ENCODE assay signal across 18 cellular contexts in the genomic region with DNA sequence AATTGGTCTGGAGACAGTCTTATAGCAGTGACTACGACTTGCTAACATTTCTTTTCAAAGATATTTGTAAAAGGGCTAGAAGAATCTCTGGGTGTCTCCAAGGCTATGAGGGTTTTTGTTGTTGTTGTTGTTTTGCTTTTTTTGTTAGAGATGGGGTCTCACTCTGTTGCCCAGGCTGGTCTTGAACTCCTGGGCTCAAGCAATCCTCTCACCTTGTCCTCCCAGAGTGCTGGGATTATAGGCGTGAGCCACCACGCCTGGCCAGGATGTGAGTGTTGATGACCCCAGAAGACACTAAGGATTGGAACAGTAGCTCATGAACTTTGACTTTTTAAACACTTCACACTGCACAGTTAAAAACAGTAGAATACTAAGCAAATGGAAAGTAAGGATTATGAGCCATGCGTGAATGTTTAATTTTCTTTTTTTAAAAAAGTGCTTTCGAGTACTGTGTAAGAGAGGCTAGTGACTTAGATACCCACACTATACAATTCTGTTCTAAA.
"Had no signal": no experiment of that assay in that cellular context is flagged by ENCODE, and none has a peak within 500 bp of the region (broad histone marks: within the 10 kb centered on the region; RNA-seq: fewer than 3 reads in every experiment).

No MANE protein-coding gene starts in this region.

- H3K9me3 ChIP-seq: colonic mucosa, gastrocnemius medialis, heart left ventricle, lower lobe of right lung, tibial nerve had no signal

- H3K36me3 ChIP-seq: brain microvascular endothelial cell, colonic mucosa, gastrocnemius medialis, heart left ventricle, lower lobe of right lung, tibial nerve had no signal

- H3K27me3 ChIP-seq: brain microvascular endothelial cell, colonic mucosa, gastrocnemius medialis, heart left ventricle, tibial nerve had no signal

- H3K9me3 Mint-ChIP-seq: activated CD4-positive, alpha-beta memory T cell treated with anti-CD3 and anti-CD28 coated beads for 36 hours; activated naive CD4-positive, alpha-beta T cell treated with anti-CD3 and anti-CD28 coated beads for 36 hours; activated naive CD8-positive, alpha-beta T cell treated with anti-CD3 and anti-CD28 coated beads, Interleukin-2, amount 50 U/mL, for 24 hours; central memory CD8-positive, alpha-beta T cell; immature natural killer cell; stimulated activated naive CD8-positive, alpha-beta T cell treated with anti-CD3 and anti-CD28 coated beads, Interleukin-15, Interleukin-2, amounts not matched to agents 100 ng/mL and 50 ng/mL, for 24 hours; T-helper 2 cell treated with Interferon-gamma antibody and Interleukin-4, amounts not matched to agents 5 μg/mL and 100 μg/mL, for 36 hours had no signal

- H3K4me1 ChIP-seq: colonic mucosa, gastrocnemius medialis, lower lobe of right lung, tibial nerve had no signal

- H3K4me1 Mint-ChIP-seq: immature natural killer cell had no signal

- H3K27ac ChIP-seq: brain microvascular endothelial cell, colonic mucosa, gastrocnemius medialis, lower lobe of right lung, tibial nerve had no signal

- H3K27ac Mint-ChIP-seq: activated CD4-positive, alpha-beta memory T cell treated with anti-CD3 and anti-CD28 coated beads for 36 hours; activated CD4-positive, alpha-beta T cell treated with anti-CD3 and anti-CD28 coated beads for 36 hours; activated CD8-positive, alpha-beta memory T cell treated with anti-CD3 and anti-CD28 coated beads, Interleukin-2, amount 10 ng/mL, durations not matched to agents 7 days and 5 days; activated naive CD4-positive, alpha-beta T cell treated with anti-CD3 and anti-CD28 coated beads for 36 hours; activated naive CD8-positive, alpha-beta T cell treated with anti-CD3 and anti-CD28 coated beads, Interleukin-2, amount 50 U/mL, for 24 hours; immature natural killer cell; stimulated activated naive CD8-positive, alpha-beta T cell treated with anti-CD3 and anti-CD28 coated beads, Interleukin-15, Interleukin-2, amounts not matched to agents 100 ng/mL and 50 ng/mL, for 24 hours; T-helper 2 cell treated with Interferon-gamma antibody and Interleukin-4, amounts not matched to agents 5 μg/mL and 100 μg/mL, for 36 hours had no signal

- H3K27me3 Mint-ChIP-seq: activated CD4-positive, alpha-beta memory T cell treated with anti-CD3 and anti-CD28 coated beads for 36 hours; activated CD4-positive, alpha-beta T cell treated with anti-CD3 and anti-CD28 coated beads for 36 hours; activated CD8-positive, alpha-beta memory T cell treated with anti-CD3 and anti-CD28 coated beads, Interleukin-2, amount 10 ng/mL, durations not matched to agents 7 days and 5 days; activated naive CD8-positive, alpha-beta T cell treated with anti-CD3 and anti-CD28 coated beads, Interleukin-2, amount 50 U/mL, for 24 hours; central memory CD8-positive, alpha-beta T cell; stimulated activated naive CD8-positive, alpha-beta T cell treated with anti-CD3 and anti-CD28 coated beads, Interleukin-15, Interleukin-2, amounts not matched to agents 100 ng/mL and 50 ng/mL, for 24 hours had no signal

- ATAC-seq: activated CD4-positive, alpha-beta T cell treated with anti-CD3 and anti-CD28 coated beads for 36 hours; activated CD8-positive, alpha-beta memory T cell treated with anti-CD3 and anti-CD28 coated beads, Interleukin-2, amount 10 ng/mL, durations not matched to agents 7 days and 5 days; activated naive CD8-positive, alpha-beta T cell treated with anti-CD3 and anti-CD28 coated beads, Interleukin-2, amount 50 U/mL, for 24 hours; gastrocnemius medialis had no signal

- DNase-seq: activated CD4-positive, alpha-beta memory T cell treated with anti-CD3 and anti-CD28 coated beads for 36 hours; activated CD4-positive, alpha-beta T cell treated with anti-CD3 and anti-CD28 coated beads for 36 hours; activated CD8-positive, alpha-beta memory T cell treated with anti-CD3 and anti-CD28 coated beads, Interleukin-2, amount 10 ng/mL, durations not matched to agents 7 days and 5 days; activated naive CD4-positive, alpha-beta T cell treated with anti-CD3 and anti-CD28 coated beads for 36 hours; activated naive CD8-positive, alpha-beta T cell treated with anti-CD3 and anti-CD28 coated beads, Interleukin-2, amount 50 U/mL, for 24 hours; activated T-cell treated with anti-CD3 and anti-CD28 coated beads, Interleukin-2, amount 50 U/mL, for 1 hour; anterior cingulate cortex; brain microvascular endothelial cell; colonic mucosa; erythroblast; gastrocnemius medialis; heart left ventricle; immature natural killer cell; lower lobe of right lung had no signal

- H3K36me3 Mint-ChIP-seq: activated CD4-positive, alpha-beta memory T cell treated with anti-CD3 and anti-CD28 coated beads for 36 hours; activated CD8-positive, alpha-beta memory T cell treated with anti-CD3 and anti-CD28 coated beads, Interleukin-2, amount 10 ng/mL, durations not matched to agents 7 days and 5 days; immature natural killer cell had no signal

- H3K4me3 ChIP-seq: colonic mucosa, gastrocnemius medialis, heart left ventricle, lower lobe of right lung, tibial nerve had no signal

- H3K4me3 Mint-ChIP-seq: activated CD4-positive, alpha-beta memory T cell treated with anti-CD3 and anti-CD28 coated beads for 36 hours; activated CD4-positive, alpha-beta T cell treated with anti-CD3 and anti-CD28 coated beads for 36 hours; activated CD8-positive, alpha-beta memory T cell treated with anti-CD3 and anti-CD28 coated beads, Interleukin-2, amount 10 ng/mL, durations not matched to agents 7 days and 5 days; activated naive CD4-positive, alpha-beta T cell treated with anti-CD3 and anti-CD28 coated beads for 36 hours; activated naive CD8-positive, alpha-beta T cell treated with anti-CD3 and anti-CD28 coated beads, Interleukin-2, amount 50 U/mL, for 24 hours; central memory CD8-positive, alpha-beta T cell; immature natural killer cell; stimulated activated naive CD8-positive, alpha-beta T cell treated with anti-CD3 and anti-CD28 coated beads, Interleukin-15, Interleukin-2, amounts not matched to agents 100 ng/mL and 50 ng/mL, for 24 hours; T-helper 2 cell treated with Interferon-gamma antibody and Interleukin-4, amounts not matched to agents 5 μg/mL and 100 μg/mL, for 36 hours had no signal
